ENCODE assay signal across 17 cellular contexts in the genomic region with DNA sequence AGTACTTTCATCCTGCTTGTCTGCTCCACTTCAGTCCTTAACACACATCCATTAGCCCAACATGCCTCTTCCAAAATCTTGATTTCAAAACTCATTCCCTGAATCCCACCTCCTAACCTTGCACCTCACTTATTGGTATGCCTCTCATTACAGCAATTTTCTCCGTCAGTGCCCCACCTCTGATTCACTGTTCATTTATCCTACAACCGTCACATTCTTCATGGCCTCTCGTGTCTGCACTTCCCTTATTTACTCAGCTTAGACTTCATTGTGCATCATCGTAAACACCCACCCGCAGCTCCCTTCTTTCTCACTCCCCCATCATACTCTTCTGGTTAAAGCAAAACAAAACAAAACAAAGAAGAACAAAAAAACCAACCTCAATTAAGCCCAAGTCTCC.
"Had no signal": no experiment of that assay in that cellular context is flagged by ENCODE, and none has a peak within 500 bp of the region (broad histone marks: within the 10 kb centered on the region; RNA-seq: fewer than 3 reads in every experiment).

No MANE protein-coding gene starts in this region.

- H3K27me3 Mint-ChIP-seq: activated B cell treated with CpG ODN at 0.5 μM for 24 hours, T-helper 17 cell had no signal

- H3K4me1 Mint-ChIP-seq: activated B cell treated with CpG ODN at 0.5 μM for 24 hours, T-helper 17 cell had no signal

- H3K9me3 ChIP-seq: adrenal gland, esophagus squamous epithelium, gastrocnemius medialis, suprapubic skin had no signal

- H3K4me1 ChIP-seq: adrenal gland, esophagus squamous epithelium, gastrocnemius medialis, suprapubic skin had no signal

- DNase-seq: activated B cell treated with CpG ODN at 0.5 μM for 24 hours; activated CD4-positive, alpha-beta T cell treated with anti-CD3 and anti-CD28 coated beads, Interleukin-2, amount 10 ng/mL, durations not matched to agents 24 days and 14 days; activated naive CD4-positive, alpha-beta T cell treated with anti-CD3 and anti-CD28 coated beads, Interleukin-2, amount 50 U/mL, for 16 hours; adrenal gland; esophagus squamous epithelium; gastrocnemius medialis; kidney; left ventricle myocardium superior; mesendoderm; nephron progenitor cell; stimulated activated CD4-positive, alpha-beta T cell treated with anti-CD3 and anti-CD28 coated beads, Interleukin-2, amount 100 ng/mL, for 48 hours; stimulated activated naive CD4-positive, alpha-beta T cell treated with Interleukin-2 at 50 U/mL for 16 hours; T-helper 17 cell had no signal

- H3K4me3 Mint-ChIP-seq: activated B cell treated with CpG ODN at 0.5 μM for 24 hours; activated CD4-positive, alpha-beta T cell treated with anti-CD3 and anti-CD28 coated beads, Interleukin-2, amount 10 ng/mL, durations not matched to agents 24 days and 14 days; activated T-helper 17 cell treated with anti-CD3 and anti-CD28 coated beads, Interleukin-2, amount 50 U/mL, for 72 hours; nephron progenitor cell; T-helper 17 cell; type B pancreatic cell had no signal

- H3K9me3 Mint-ChIP-seq: activated B cell treated with CpG ODN at 0.5 μM for 24 hours had no signal

- H3K27me3 ChIP-seq: adrenal gland, esophagus squamous epithelium, suprapubic skin had no signal

- H3K27ac Mint-ChIP-seq: activated B cell treated with CpG ODN at 0.5 μM for 24 hours; activated CD4-positive, alpha-beta T cell treated with anti-CD3 and anti-CD28 coated beads, Interleukin-2, amount 10 ng/mL, durations not matched to agents 24 days and 14 days; activated T-helper 17 cell treated with anti-CD3 and anti-CD28 coated beads, Interleukin-2, amount 50 U/mL, for 72 hours; nephron progenitor cell; T-helper 17 cell; type B pancreatic cell had no signal

- H3K27ac ChIP-seq: adrenal gland, esophagus squamous epithelium, gastrocnemius medialis, suprapubic skin had no signal

- ATAC-seq: activated T-helper 17 cell treated with anti-CD3 and anti-CD28 coated beads, Interleukin-2, amount 50 U/mL, for 72 hours; gastrocnemius medialis; left ventricle myocardium superior; sciatic nerve; T-helper 17 cell had no signal

- H3K4me3 ChIP-seq: adrenal gland, esophagus squamous epithelium, gastrocnemius medialis, suprapubic skin had no signal

- H3K36me3 Mint-ChIP-seq: type B pancreatic cell had no signal

- H3K36me3 ChIP-seq: adrenal gland, esophagus squamous epithelium, gastrocnemius medialis, suprapubic skin had no signal
